ENCODE assay signal across 1 cellular context in genomic region chr19:17209126-17210036, GRCh38.
TF ChIP-seq lines count a peak whose summit lies in the region.

No MANE protein-coding gene starts in this region.

TF ChIP-seq in K562, 482 proteins besides CTCF, POLR2A, EP300 and RAD21 (continued from another document and continues in another):
- TF ChIP-seq PBX2 (CRISPR knock-in tag; IDR thresholded peaks at IDR 0.05; ENCODE audit: low read depth) (no peak), PBX2 (tag; conservative IDR thresholded peaks at IDR 0.05; ENCODE audit: low read depth) (no peak), THRAP3 (IDR thresholded peaks at IDR 0.05; ENCODE audit: borderline replicate concordance) (no peak), POLR2H (tag; IDR thresholded peaks at IDR 0.05; ENCODE audit: low read depth) (no peak), GABPA (tag; conservative IDR thresholded peaks at IDR 0.05; ENCODE audit: low read depth) (no peak), RHOXF2B (CRISPR knock-in tag; conservative IDR thresholded peaks at IDR 0.05) (no peak), SNRNP70 (optimal IDR thresholded peaks at IDR 0.05; ENCODE audit: low read depth, low read length) (no peak), ZNF707 (CRISPR knock-in tag; conservative IDR thresholded peaks at IDR 0.05) (no peak), ZBTB43 (CRISPR knock-in tag; IDR thresholded peaks at IDR 0.05) (no peak), FOXJ2 (tag; IDR thresholded peaks at IDR 0.05) (no peak), E2F1 (CRISPR knock-in tag; IDR thresholded peaks at IDR 0.05) (no peak), SMAD4 (CRISPR knock-in tag; conservative IDR thresholded peaks at IDR 0.05) (no peak), SMC3 (conservative IDR thresholded peaks at IDR 0.05; ENCODE audit: insufficient read depth, low read depth, low read length) (no peak), RFX1 (IDR thresholded peaks at IDR 0.05) (no peak), STAG1 (CRISPR knock-in tag; IDR thresholded peaks at IDR 0.05; ENCODE audit: borderline replicate concordance) (no peak), HDGF (IDR thresholded peaks at IDR 0.05) (0 out of 2 replicates have a peak, but pooled peaks have one; percentile 17), PURB (CRISPR knock-in tag; IDR thresholded peaks at IDR 0.05; ENCODE audit: low read depth) (no peak), SPI1 (IDR thresholded peaks at IDR 0.05; ENCODE audit: borderline replicate concordance, low read depth, low read length) (0 out of 2 replicates have a peak, but pooled peaks have one; percentile 30), ZNF217 (CRISPR knock-in tag; IDR thresholded peaks at IDR 0.05) (no peak), LARP7 (IDR thresholded peaks at IDR 0.05) (no peak), ZNF511 (CRISPR knock-in tag; IDR thresholded peaks at IDR 0.05) (no peak), NR3C1 (CRISPR knock-in tag; IDR thresholded peaks at IDR 0.05) (no peak), ZNF586 (CRISPR knock-in tag; conservative IDR thresholded peaks at IDR 0.05) (no peak), RNF219 (CRISPR knock-in tag; IDR thresholded peaks at IDR 0.05) (no peak), TRIM25 (IDR thresholded peaks at IDR 0.05; ENCODE audit: borderline replicate concordance) (no peak), PRMT5 (CRISPR knock-in tag; IDR thresholded peaks at IDR 0.05) (no peak), REST (CRISPR knock-in tag; IDR thresholded peaks at IDR 0.05; ENCODE audit: low read depth) (no peak), PHF20 (IDR thresholded peaks at IDR 0.05; ENCODE audit: partially characterized antibody) (no peak), FOXA1 (IDR thresholded peaks at IDR 0.05; ENCODE audit: borderline replicate concordance) (no peak), MEF2D (tag; conservative IDR thresholded peaks at IDR 0.05; ENCODE audit: low read depth) (no peak), E2F6 (IDR thresholded peaks at IDR 0.05; ENCODE audit: borderline replicate concordance in 1 of 2, extremely low read depth in 1 of 2, insufficient read depth in 1 of 2, insufficient read length in 1 of 2, low read depth in 1 of 2, low read length in 1 of 2, poor library complexity in 1 of 2, severe bottlenecking in 1 of 2) (peak in 1 of 2 experiments; percentile 24), CTBP1 (IDR thresholded peaks at IDR 0.05; ENCODE audit: borderline replicate concordance) (0 out of 2 replicates have a peak, but pooled peaks have one; percentile 53), KLF1 (tag; IDR thresholded peaks at IDR 0.05) (no peak; the same call in 1 of the 2 replicates), ZNF124 (CRISPR knock-in tag; IDR thresholded peaks at IDR 0.05) (0 out of 2 replicates have a peak, but pooled peaks have one; percentile 55)
